Comparison of ENCODE assay signal across 1 cellular context in genomic region chr17:21041753-21042433, GRCh38.
TF ChIP-seq lines count a peak whose summit lies in the region.

No MANE protein-coding gene starts in this region.

TF ChIP-seq in HepG2, 621 proteins besides CTCF, POLR2A, EP300 and RAD21 (continued from another document and continues in another):
- no peak for TF ChIP-seq ZBTB37 (CRISPR knock-in tag; IDR thresholded peaks at IDR 0.05)
- no peak for TF ChIP-seq ZMYM3 (CRISPR knock-in tag; IDR thresholded peaks at IDR 0.05)
- TF ChIP-seq ATF3 (CRISPR knock-in tag; IDR thresholded peaks at IDR 0.05), result no peak
- 0 out of 2 replicates have a peak, but pooled peaks have one; percentile 29 for TF ChIP-seq ZNF143 (CRISPR knock-in tag; IDR thresholded peaks at IDR 0.05)
- no peak for TF ChIP-seq ATF7-NPFF (CRISPR knock-in tag; IDR thresholded peaks at IDR 0.05; ENCODE audit: low read depth)
- no peak for TF ChIP-seq HOXA3 (CRISPR knock-in tag; IDR thresholded peaks at IDR 0.05)
- TF ChIP-seq NFIB (CRISPR knock-in tag; IDR thresholded peaks at IDR 0.05; ENCODE audit: borderline replicate concordance), result no peak
- TF ChIP-seq POLR2G (IDR thresholded peaks at IDR 0.05; ENCODE audit: low read depth, low read length), result peak; percentile 50; the same call in 1 of the 2 replicates
- no peak for TF ChIP-seq ZNF276 (CRISPR knock-in tag; IDR thresholded peaks at IDR 0.05; ENCODE audit: low read depth)
- TF ChIP-seq PITX1 (CRISPR knock-in tag; IDR thresholded peaks at IDR 0.05), result no peak
- TF ChIP-seq ZNF644 (CRISPR knock-in tag; IDR thresholded peaks at IDR 0.05; ENCODE audit: low read depth), result no peak
- TF ChIP-seq GATAD1 (CRISPR knock-in tag; IDR thresholded peaks at IDR 0.05), result 0 out of 2 replicates have a peak, but pooled peaks have one; percentile 38
- no peak for TF ChIP-seq KAT7 (CRISPR knock-in tag; IDR thresholded peaks at IDR 0.05; ENCODE audit: borderline replicate concordance)
- TF ChIP-seq STAT5B (CRISPR knock-in tag; IDR thresholded peaks at IDR 0.05), result no peak
- no peak for TF ChIP-seq SP1 (IDR thresholded peaks at IDR 0.05)
- TF ChIP-seq SP1 (CRISPR knock-in tag; IDR thresholded peaks at IDR 0.05), result no peak
- TF ChIP-seq TAF15 (IDR thresholded peaks at IDR 0.05; ENCODE audit: low read depth, low read length, poor library complexity, severe bottlenecking), result no peak
- no peak for TF ChIP-seq MLLT10 (CRISPR knock-in tag; IDR thresholded peaks at IDR 0.05)
- TF ChIP-seq ZNF780A (CRISPR knock-in tag; IDR thresholded peaks at IDR 0.05), result no peak
- no peak for TF ChIP-seq HDAC6 (IDR thresholded peaks at IDR 0.05; ENCODE audit: low read depth, low read length)
- TF ChIP-seq RBM22 (optimal IDR thresholded peaks at IDR 0.05; ENCODE audit: low read length), result peak; percentile 37
- no peak for TF ChIP-seq PHF20 (CRISPR knock-in tag; IDR thresholded peaks at IDR 0.05)
- no peak for TF ChIP-seq ZNF329 (CRISPR knock-in tag; IDR thresholded peaks at IDR 0.05; ENCODE audit: low read depth)
- TF ChIP-seq PATZ1 (CRISPR knock-in tag; IDR thresholded peaks at IDR 0.05), result peak; percentile 98
- TF ChIP-seq ZNF281 (CRISPR knock-in tag; IDR thresholded peaks at IDR 0.05; ENCODE audit: borderline replicate concordance), result no peak; the same call in none of the 2 replicates
- no peak for TF ChIP-seq ZBTB4 (CRISPR knock-in tag; IDR thresholded peaks at IDR 0.05; ENCODE audit: borderline replicate concordance)
- TF ChIP-seq ZFP90 (CRISPR knock-in tag; IDR thresholded peaks at IDR 0.05; ENCODE audit: borderline replicate concordance), result no peak
- TF ChIP-seq MYPOP (CRISPR knock-in tag; IDR thresholded peaks at IDR 0.05), result no peak
- TF ChIP-seq ZNF766 (CRISPR knock-in tag; IDR thresholded peaks at IDR 0.05; ENCODE audit: borderline replicate concordance), result no peak
- TF ChIP-seq TRAFD1 (CRISPR knock-in tag; IDR thresholded peaks at IDR 0.05; ENCODE audit: borderline replicate concordance), result no peak
- TF ChIP-seq ZNF704 (CRISPR knock-in tag; IDR thresholded peaks at IDR 0.05; ENCODE audit: borderline replicate concordance), result no peak
- no peak; the same call in 1 of the 2 replicates for TF ChIP-seq ZNF552 (CRISPR knock-in tag; IDR thresholded peaks at IDR 0.05; ENCODE audit: borderline replicate concordance)
- no peak for TF ChIP-seq FOXO1 (CRISPR knock-in tag; IDR thresholded peaks at IDR 0.05)
